8 cellular contexts compared by ENCODE assay signal in genomic region chr7:44979481-44980392, GRCh38. TPM values are rescaled to one million over a fixed set of nuclear protein-coding genes. Genes with fewer than 3 reads are reported as not detected.
DNase-seq lines count a peak whose midpoint lies in the region; ATAC-seq and TF ChIP-seq lines count a peak whose summit lies in the region.

No MANE protein-coding gene starts in this region.

- no peaks in the 10 kb centered on the region for H3K9me3 ChIP-seq in CD8-positive, alpha-beta T cell (ENCODE audit: low read length)
- H3K9me3 ChIP-seq in mucosa of rectum (ENCODE audit: control insufficient read depth in 2 of 2, low read length in 2 of 2) = no peaks in the 10 kb centered on the region
- H3K9me3 ChIP-seq in SJCRH30 (replicated peaks) = no peaks in the 10 kb centered on the region

- H3K27ac ChIP-seq in CD8-positive, alpha-beta T cell (ENCODE audit: low read depth, low read length) = peak overlapping the region; percentile 78
- H3K27ac ChIP-seq in mucosa of rectum (ENCODE audit: low read depth in 2 of 2, low read length in 2 of 2) = peak overlapping the region; percentile 32 to 73
- H3K27ac ChIP-seq in SJCRH30 = no peak overlapping the region

- TF ChIP-seq CTCF in CD8-positive, alpha-beta T cell (IDR thresholded peaks at IDR 0.05) = no peak

- H3K9ac ChIP-seq in mucosa of rectum (ENCODE audit: low read depth in 1 of 2, low read length in 2 of 2) = no peak overlapping the region

- peak overlapping the region; percentile 99 for H3K27ac Mint-ChIP-seq in CD8-positive, alpha-beta T cell
- H3K27ac Mint-ChIP-seq in activated CD4-positive, alpha-beta memory T cell treated with anti-CD3 and anti-CD28 coated beads for 36 hours = peak overlapping the region; percentile 100

- peaks cover 65% of the 10 kb centered on the region for H3K36me3 Mint-ChIP-seq in CD8-positive, alpha-beta T cell
- H3K36me3 Mint-ChIP-seq in activated CD4-positive, alpha-beta memory T cell treated with anti-CD3 and anti-CD28 coated beads for 36 hours = peaks cover 78% of the 10 kb centered on the region

- H3K27me3 Mint-ChIP-seq in CD8-positive, alpha-beta T cell (ENCODE audit: low read depth) = no peaks in the 10 kb centered on the region
- H3K27me3 Mint-ChIP-seq in activated CD4-positive, alpha-beta memory T cell treated with anti-CD3 and anti-CD28 coated beads for 36 hours = no peaks in the 10 kb centered on the region

- peak overlapping the region; percentile 94 for H3K4me3 Mint-ChIP-seq in CD8-positive, alpha-beta T cell
- H3K4me3 Mint-ChIP-seq in activated CD4-positive, alpha-beta memory T cell treated with anti-CD3 and anti-CD28 coated beads for 36 hours = peak overlapping the region; percentile 97

- peaks cover 37% of the 10 kb centered on the region for H3K36me3 ChIP-seq in CD8-positive, alpha-beta T cell (ENCODE audit: insufficient read depth, low read length)
- H3K36me3 ChIP-seq in mucosa of rectum (ENCODE audit: control insufficient read depth in 2 of 2, insufficient read depth in 2 of 2, low read length in 2 of 2) (peaks cover 21 to 34% of the 10 kb centered on the region in 2 donors), SJCRH30 (peaks cover 30% of the 10 kb centered on the region)

- CTCF ChIA-PET in CD8-positive, alpha-beta T cell (lab: Charles Lee) = interaction anchor here (0.8 to 8.5 kb wide), 7 partner anchors 19 to 155 kb away, joined by 3 to 157 read pairs (median 4); partner anchors contain the start of gene CCM2
- CTCF ChIA-PET in activated CD4-positive, alpha-beta memory T cell treated with anti-CD3 and anti-CD28 coated beads for 36 hours (lab: Charles Lee) = interaction anchor here (1.2 to 5.8 kb wide), 4 partner anchors 10 to 156 kb away, joined by 4 to 46 read pairs (median 12); partner anchors contain the start of gene CCM2

- peaks cover 72% of the 10 kb centered on the region for H3K4me1 ChIP-seq in CD8-positive, alpha-beta T cell (ENCODE audit: insufficient read depth, low read length)
- peaks cover 3 to 30% of the 10 kb centered on the region in 2 donors for H3K4me1 ChIP-seq in mucosa of rectum (ENCODE audit: control insufficient read depth in 2 of 2, insufficient read depth in 2 of 2, low read length in 2 of 2)
- peaks cover 3% of the 10 kb centered on the region for H3K4me1 ChIP-seq in SJCRH30

- no peaks in the 10 kb centered on the region for H3K27me3 ChIP-seq in CD8-positive, alpha-beta T cell (ENCODE audit: insufficient read depth, low read length)
- H3K27me3 ChIP-seq in mucosa of rectum (ENCODE audit: control insufficient read depth in 2 of 2, insufficient read depth in 2 of 2, low read length in 2 of 2) (no peaks in the 10 kb centered on the region), SJCRH30 (no peaks in the 10 kb centered on the region)

- DNase-seq in CD8-positive, alpha-beta T cell = no peak
- no peak for DNase-seq in activated CD4-positive, alpha-beta memory T cell treated with anti-CD3 and anti-CD28 coated beads for 36 hours
- no peak for DNase-seq in activated CD4-positive, CD25-positive, alpha-beta regulatory T cell (lab: John Stamatoyannopoulos, UW)
- DNase-seq in SJCRH30 = no peak
- no peak for DNase-seq in stimulated activated CD4-positive, alpha-beta T cell treated with anti-CD3 and anti-CD28 coated beads, Interleukin-4, amount 100 ng/mL, for 4 hours

- POLR2A ChIA-PET in CD8-positive, alpha-beta T cell (lab: Charles Lee) = interaction anchor here (0.9 to 3.9 kb wide), 11 partner anchors 15 to 132 kb away, joined by 3 to 33 read pairs (median 5); partner anchors contain the start of genes CCM2 and TBRG4
- POLR2A ChIA-PET in activated CD4-positive, alpha-beta memory T cell treated with anti-CD3 and anti-CD28 coated beads for 36 hours (lab: Charles Lee) = interaction anchor here (1.0 to 11.0 kb wide), 19 partner anchors 7 to 341 kb away, joined by 3 to 208 read pairs (median 8); partner anchors contain the start of genes CCM2, H2AZ2, PURB and TBRG4

- ATAC-seq in CD8-positive, alpha-beta T cell = no peak
- peak; percentile 3 for ATAC-seq in GM21360 (IDR thresholded peaks at IDR 0.05; ENCODE audit: unreplicated experiment)
- ATAC-seq in GM18873 (IDR thresholded peaks at IDR 0.05; ENCODE audit: low FRiP score, unreplicated experiment) = no peak

- intact Hi-C loops in CD8-positive, alpha-beta T cell (cut with DNase I, micrococcal nuclease) = loop anchor here (1.0 to 5.0 kb wide), 10 partner anchors 20 to 397 kb away; partner anchors contain the start of genes H2AZ2 (in 2 of the 2), TMED4 (in 2 of the 2), CCM2 (in 1 of the 2) and OGDH (in 1 of the 2)
- intact Hi-C loops in activated CD4-positive, alpha-beta memory T cell treated with anti-CD3 and anti-CD28 coated beads for 36 hours (cut with micrococcal nuclease) = loop anchor here (1.0 to 5.0 kb wide), 10 partner anchors 20 to 362 kb away; partner anchors contain the start of genes H2AZ2, PPIA, PURB and TBRG4

- H3K4me1 Mint-ChIP-seq in CD8-positive, alpha-beta T cell (ENCODE audit: low read depth) = peaks cover 77% of the 10 kb centered on the region
- H3K4me1 Mint-ChIP-seq in activated CD4-positive, alpha-beta memory T cell treated with anti-CD3 and anti-CD28 coated beads for 36 hours (ENCODE audit: low read depth) = peaks cover 73% of the 10 kb centered on the region

- no peaks in the 10 kb centered on the region for H3K9me3 Mint-ChIP-seq in CD8-positive, alpha-beta T cell
- no peaks in the 10 kb centered on the region for H3K9me3 Mint-ChIP-seq in activated CD4-positive, alpha-beta memory T cell treated with anti-CD3 and anti-CD28 coated beads for 36 hours

- H3K4me3 ChIP-seq in CD8-positive, alpha-beta T cell (ENCODE audit: low read depth, low read length) = peak overlapping the region; percentile 82
- H3K4me3 ChIP-seq in mucosa of rectum (ENCODE audit: low read length in 2 of 2) = peak overlapping the region in 1 of 2 donors; percentile 44
- no peak overlapping the region for H3K4me3 ChIP-seq in SJCRH30

RNA-seq across cellular contexts. Expression of gene MYO1G, which starts 0.9 kb away (rescaled TPM):
- 100 to 1,000 TPM; 142 to 143 TPM for total RNA-seq in CD8-positive, alpha-beta T cell
- 100 to 1,000 TPM; 429 to 436 TPM for total RNA-seq in activated CD4-positive, alpha-beta memory T cell treated with anti-CD3 and anti-CD28 coated beads for 36 hours
- 0.30 and 0.33 TPM in 2 replicates for total RNA-seq in SJCRH30 (2014; rRNA removed; shearing (Covaris generic))

RNA-seq across cellular contexts. Expression of gene CCM2, which starts 20.3 kb away (rescaled TPM):
- total RNA-seq in CD8-positive, alpha-beta T cell = 10 to 100 TPM; 42.8 to 44.6 TPM
- 10 to 100 TPM; 85.2 to 89.6 TPM for total RNA-seq in activated CD4-positive, alpha-beta memory T cell treated with anti-CD3 and anti-CD28 coated beads for 36 hours
- total RNA-seq in SJCRH30 (2014; rRNA removed; shearing (Covaris generic)) = 26.2 and 28.3 TPM in 2 replicates

Comparison
In these comparisons a context has a peak if more than half of its experiments do, and no peak if none do; other contexts are left out.
1. RNA of gene MYO1G, which starts 0.9 kb away (total RNA-seq): 429 to 436 TPM in activated CD4-positive, alpha-beta memory T cell treated with anti-CD3 and anti-CD28 coated beads for 36 hours and 142 to 143 TPM in CD8-positive, alpha-beta T cell; 0.30 to 0.33 TPM in SJCRH30; every median in the first group is over 100 times any median in the second.